ENCODE assay signal across 15 cellular contexts in the genomic region with DNA sequence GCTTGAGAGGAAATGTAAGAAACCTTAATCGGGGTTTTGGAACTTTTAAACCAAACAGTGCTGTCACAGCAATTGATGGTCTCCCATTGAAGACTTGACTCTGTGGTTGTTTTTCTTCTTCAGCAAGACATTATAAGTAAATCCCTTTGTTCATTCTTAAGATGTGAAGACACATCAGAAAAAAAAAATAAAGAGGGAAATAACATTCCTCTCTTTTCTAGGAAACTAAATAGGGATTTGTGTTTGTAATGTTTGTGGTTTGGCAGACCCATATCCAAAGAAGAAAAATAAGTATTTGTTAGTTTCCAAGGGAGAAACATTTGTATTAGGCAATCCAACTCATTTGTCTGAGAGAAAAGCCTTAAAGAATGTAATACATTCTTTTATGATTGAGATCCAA.
DNase-seq lines count a peak whose midpoint lies in the region; ATAC-seq, FAIRE-seq and TF ChIP-seq lines count a peak whose summit lies in the region.
"Had no signal": no experiment of that assay in that cellular context is flagged by ENCODE, and none has a peak within 500 bp of the region (broad histone marks: within the 10 kb centered on the region; RNA-seq: fewer than 3 reads in every experiment).

No MANE protein-coding gene starts in this region.

- DNase-seq in SK-MEL-5 (ENCODE audit: low read depth, low spot score) (peak; percentile 44), left lung (no peak), sciatic nerve (ENCODE audit: low spot score) (no peak), lower leg skin (ENCODE audit: low spot score in 2 of 2) (no peak), AG08395 (ENCODE audit: low spot score) (no peak), NCI-H1417 treated with DMSO at 0.1 percent for 48 hours (lab: John Stamatoyannopoulos, UW) (no peak)
- DNase-seq in effector CD8-positive, alpha-beta T cell (lab: John Stamatoyannopoulos, UW) = no peak
- DNase-seq: ACHN, Calu3, DMS53, NCI-H1930, NCI-H2171, NCI-H446 had no signal

- intact Hi-C loops in left lung (cut with DNase I) = loop anchor here in 1 of 2 donors (10.0 kb wide), 1 partner anchor 58 kb away; no protein-coding TSS in a partner anchor
- intact Hi-C loops in sciatic nerve (cut with DNase I) = no loop called here
- intact Hi-C loops in lower leg skin (cut with DNase I; ENCODE audit: low total_unique reads) = no loop called here

- no peaks in the 10 kb centered on the region for H3K9me3 ChIP-seq in left lung
- H3K9me3 ChIP-seq: HAP-1 had no signal

- peak; percentile 81 for FAIRE-seq in endometrium (lab: Jason Lieb, UNC)

- H3K4me1 ChIP-seq in left lung = no peaks in the 10 kb centered on the region

- no peak for TF ChIP-seq POLR2A in lower leg skin (IDR thresholded peaks at IDR 0.05)

- H3K36me3 ChIP-seq in left lung = no peaks in the 10 kb centered on the region
- H3K36me3 ChIP-seq: HAP-1 had no signal

- H3K4me3 ChIP-seq in left lung = no peak overlapping the region
- H3K4me3 ChIP-seq in lower leg skin (ENCODE audit: low read depth, poor library complexity, severe bottlenecking) = no peak overlapping the region
- H3K4me3 ChIP-seq: HAP-1 had no signal

- 39 to 48% methylated on average over 1 of the region's 1 CpG for WGBS in lower leg skin, 2 donors

- H3K27ac ChIP-seq in left lung = no peak overlapping the region

- ATAC-seq in left lung (peak; percentile 46), sciatic nerve (peak; percentile 87)

- no peaks in the 10 kb centered on the region for H3K27me3 ChIP-seq in left lung

- in situ Hi-C loops in SK-MEL-5 (cut with HindIII; ENCODE audit: low pct_unique_long_range_greater_than_20kb, low sequenced_read_pairs) = no loop called here

- TF ChIP-seq CTCF in left lung (IDR thresholded peaks at IDR 0.05) (no peak), lower leg skin (IDR thresholded peaks at IDR 0.05) (no peak)
